In genomic region chr20:52192296-52193007, GRCh38 we compare ENCODE assay signal across 8 cellular contexts. TPM values are rescaled to one million over a fixed set of nuclear protein-coding genes. Genes with fewer than 3 reads are reported as not detected.
DNase-seq lines count a peak whose midpoint lies in the region; ATAC-seq, FAIRE-seq and TF ChIP-seq lines count a peak whose summit lies in the region.

No MANE protein-coding gene starts in this region.

- TF ChIP-seq POLR2A in endothelial cell of umbilical vein (IDR thresholded peaks at IDR 0.05; ENCODE audit: low read depth, low read length) = no peak

- no TSS peak for BruUV-seq in endothelial cell of umbilical vein (replicated peaks; lab: Mats Ljungman, UMichigan)

- H3K27ac ChIP-seq in endothelial cell of umbilical vein (ENCODE audit: insufficient read depth, low read depth, low read length) (no peak overlapping the region), muscle layer of colon (ENCODE audit: low read depth, low read length) (peak overlapping the region; percentile 86)

- H3K36me3 ChIP-seq in endothelial cell of umbilical vein (ENCODE audit: control insufficient read depth in 2 of 2, extremely low read depth in 1 of 2, insufficient read depth in 2 of 2, low read length in 2 of 2) (no peaks in the 10 kb centered on the region), muscle layer of colon (ENCODE audit: insufficient read depth, low read length) (no peaks in the 10 kb centered on the region)

- DNase-seq in activated CD4-positive, CD25-positive, alpha-beta regulatory T cell (lab: John Stamatoyannopoulos, UW) = no peak
- peak in 42 of 76 experiments; percentile 2 to 71 (median 34) for DNase-seq in HUDEP-2 (lab: John Stamatoyannopoulos, UW; ENCODE audit: unreplicated experiment in 76 of 76)
- DNase-seq in SK-MEL-5 (ENCODE audit: low read depth, low spot score) = peak; percentile 56
- DNase-seq in endothelial cell of umbilical vein (ENCODE audit: low read depth, low spot score) = no peak
- no peak for DNase-seq in stimulated activated CD4-positive, alpha-beta T cell treated with anti-CD3 and anti-CD28 coated beads, Interleukin-2, amount 100 ng/mL, for 24 hours

- in situ Hi-C loops in SK-MEL-5 (cut with HindIII; ENCODE audit: low pct_unique_long_range_greater_than_20kb, low sequenced_read_pairs) = no loop called here

- H2AFZ ChIP-seq in endothelial cell of umbilical vein (ENCODE audit: low read depth, low read length) = peak overlapping the region; percentile 33

- H3K4me2 ChIP-seq in endothelial cell of umbilical vein (ENCODE audit: insufficient read depth, low read length) = peak overlapping the region; percentile 84

- H3K9me1 ChIP-seq in endothelial cell of umbilical vein (replicated peaks; ENCODE audit: control insufficient read depth, extremely low read depth, insufficient read depth, low read length) = no peaks in the 10 kb centered on the region

- no peaks in the 10 kb centered on the region for H3K9me3 ChIP-seq in endothelial cell of umbilical vein (replicated peaks; ENCODE audit: control insufficient read depth, insufficient read depth, low read length)
- no peaks in the 10 kb centered on the region for H3K9me3 ChIP-seq in muscle layer of colon (ENCODE audit: low read length)

- ATAC-seq in activated CD4-positive, CD25-positive, alpha-beta regulatory T cell treated with anti-CD3 and anti-CD28 coated beads, Interleukin-2, amount 50 U/mL, for 24 hours = peak; percentile 28 to 33
- peak; percentile 46 for ATAC-seq in GM21526 (IDR thresholded peaks at IDR 0.05; ENCODE audit: low FRiP score, unreplicated experiment)

- no peaks in the 10 kb centered on the region for H4K20me1 ChIP-seq in endothelial cell of umbilical vein (replicated peaks; ENCODE audit: control insufficient read depth, extremely low read depth, insufficient read depth, low read length)

- H3K9ac ChIP-seq in endothelial cell of umbilical vein (replicated peaks; ENCODE audit: extremely low read depth, insufficient read depth, low read length) = no peak overlapping the region
- peak overlapping the region; percentile 53 for H3K9ac ChIP-seq in muscle layer of colon (ENCODE audit: low read length)

- CTCF ChIA-PET in endothelial cell of umbilical vein (lab: Charles Lee) = interaction anchor here (0.7 to 1.7 kb wide), 4 partner anchors 9 to 64 kb away, joined by 3 to 4 read pairs (median 3); no protein-coding TSS in a partner anchor

- POLR2A ChIA-PET in endothelial cell of umbilical vein (lab: Charles Lee) = no interaction called here

- peak; percentile 50 for FAIRE-seq in endothelial cell of umbilical vein (lab: Jason Lieb, UNC)

- H3K79me2 ChIP-seq in endothelial cell of umbilical vein (ENCODE audit: control insufficient read depth, insufficient read depth, low read length) = peaks cover 9% of the 10 kb centered on the region

- H3K4me1 ChIP-seq in endothelial cell of umbilical vein (ENCODE audit: control insufficient read depth, extremely low read depth, insufficient read depth, low read length) (peaks cover 12% of the 10 kb centered on the region), muscle layer of colon (ENCODE audit: insufficient read depth, low read length) (peaks cover 9% of the 10 kb centered on the region)

- dilution Hi-C loops in endothelial cell of umbilical vein (cut with MboI; ENCODE audit: extremely low pct_ligation_motif_present, low sequenced_read_pairs) = no loop called here

- intact Hi-C loops in endothelial cell of umbilical vein (cut with micrococcal nuclease) = no loop called here

- TF ChIP-seq CTCF in endothelial cell of umbilical vein (IDR thresholded peaks at IDR 0.05; ENCODE audit: extremely low read depth in 1 of 2, insufficient read depth in 1 of 2, low read depth in 1 of 2, low read length in 2 of 2) = peak in 1 of 2 donors; percentile 13

- peaks cover 0 to 3% of the 10 kb centered on the region in 2 experiments for H3K27me3 ChIP-seq in endothelial cell of umbilical vein (ENCODE audit: control insufficient read depth in 2 of 2, insufficient read depth in 2 of 2, low read length in 2 of 2)
- no peaks in the 10 kb centered on the region for H3K27me3 ChIP-seq in muscle layer of colon (ENCODE audit: control insufficient read depth in 1 of 2, insufficient read depth in 2 of 2, low read length in 2 of 2)

- H3K4me3 ChIP-seq in endothelial cell of umbilical vein (replicated peaks in 1 of 3; ENCODE audit: insufficient read depth in 1 of 3, low read depth in 1 of 3, low read length in 3 of 3) (peak overlapping the region; percentile 51 to 83 (median 75)), muscle layer of colon (ENCODE audit: low read depth in 1 of 2, low read length in 2 of 2) (peak overlapping the region; percentile 90 to 92)

TF ChIP-seq in endothelial cell of umbilical vein, 7 proteins besides CTCF, POLR2A, EP300 and RAD21:
- TF ChIP-seq POLR2AphosphoS5 (IDR thresholded peaks at IDR 0.05; ENCODE audit: insufficient read depth, low read depth, low read length) (no peak), MAX (IDR thresholded peaks at IDR 0.05; ENCODE audit: insufficient read depth, insufficient read length) (no peak), JUN (IDR thresholded peaks at IDR 0.05; ENCODE audit: borderline replicate concordance, insufficient read depth, insufficient read length, low read depth) (no peak), MYC (IDR thresholded peaks at IDR 0.05; ENCODE audit: low read depth, low read length) (no peak), FOS (IDR thresholded peaks at IDR 0.05; ENCODE audit: borderline replicate concordance, insufficient read depth, low read length) (no peak), GATA2 (IDR thresholded peaks at IDR 0.05; ENCODE audit: insufficient read depth, insufficient read length, low read depth, low read length) (no peak), EZH2 (IDR thresholded peaks at IDR 0.05; ENCODE audit: borderline replicate concordance, low read depth, low read length, severe bottlenecking) (no peak)

RNA-seq across cellular contexts. Expression of gene ZFP64, which starts 0.9 kb away (rescaled TPM):
- 8.4 TPM in 2 replicates for total RNA-seq in SK-MEL-5 (2014; rRNA removed; shearing (Covaris generic))
- 25.3 and 29.3 TPM in 2 replicates for polyA plus RNA-seq in SK-MEL-5 (2015; cell fraction: cytosol; rRNA removed)
- 8.8 and 9.5 TPM in 2 replicates for polyA plus RNA-seq in SK-MEL-5 (2015; cell fraction: nucleus; rRNA removed)
- 31.7 and 34.4 TPM in 2 replicates for total RNA-seq in endothelial cell of umbilical vein
- polyA plus RNA-seq in endothelial cell of umbilical vein = 35.4 and 41.4 TPM in 2 replicates
- polyA plus RNA-seq in endothelial cell of umbilical vein (2011; cell fraction: cytosol; rRNA removed) = 31.1 and 34.3 TPM in 2 replicates
- 27.2 and 27.6 TPM in 2 replicates for polyA plus RNA-seq in endothelial cell of umbilical vein (2011; cell fraction: nucleus; rRNA removed)
- polyA plus RNA-seq in endothelial cell of umbilical vein (2012) = 19.2 and 19.5 TPM in 2 replicates
- 69.5 and 70.4 TPM in 2 replicates for polyA minus RNA-seq in endothelial cell of umbilical vein
- polyA minus RNA-seq in endothelial cell of umbilical vein (2011; cell fraction: cytosol; rRNA and poly(A)+ RNA removed) = 15.7 TPM
- 49.2 and 66.0 TPM in 2 replicates for polyA minus RNA-seq in endothelial cell of umbilical vein (2011; cell fraction: nucleus; rRNA and poly(A)+ RNA removed)

Comparison
In these comparisons a context has a peak if more than half of its experiments do, and no peak if none do; other contexts are left out.
1. DNase-seq: peak in HUDEP-2 (42 of 76) and SK-MEL-5 (single experiment); none in activated CD4-positive, CD25-positive, alpha-beta regulatory T cell (0 of 4), endothelial cell of umbilical vein (single experiment) and stimulated activated CD4-positive, alpha-beta T cell treated with anti-CD3 and anti-CD28 coated beads, Interleukin-2, amount 100 ng/mL, for 24 hours (0 of 2).